Comparison of ENCODE assay signal across 23 cellular contexts in the genomic region with DNA sequence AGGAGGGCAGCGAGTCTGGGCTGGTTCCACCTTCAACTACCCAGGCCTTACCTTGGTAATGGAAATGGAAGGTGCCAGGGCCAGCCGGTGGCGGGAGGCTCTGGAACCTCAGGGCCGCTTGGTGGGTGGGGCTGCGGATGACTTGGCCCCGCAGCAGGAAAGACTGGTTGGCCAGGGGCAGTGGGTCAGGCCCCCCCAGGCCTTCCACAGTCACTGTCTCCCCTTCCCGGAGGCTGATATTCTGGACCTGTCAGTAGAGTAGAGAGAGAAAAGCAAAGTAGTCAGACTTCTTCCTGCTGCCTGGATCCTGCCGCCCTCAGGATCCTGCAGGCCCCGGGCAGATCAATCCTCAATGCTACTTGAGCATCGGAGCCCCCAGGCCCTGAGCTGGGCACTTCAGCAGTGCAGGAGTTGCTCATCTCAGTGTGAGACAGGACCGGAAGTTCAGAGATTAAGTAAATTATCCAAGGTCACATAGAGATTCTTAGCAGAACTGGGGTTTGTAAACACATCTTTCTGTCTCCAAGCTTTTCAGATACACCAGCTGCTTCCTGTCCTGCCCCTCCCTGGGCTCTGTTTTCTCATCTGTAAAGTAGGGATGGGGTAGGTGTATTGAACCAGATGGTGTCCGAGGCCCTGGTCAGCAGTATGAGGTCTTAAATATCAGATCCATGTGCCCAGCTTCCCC. TPM values are rescaled to one million over a fixed set of nuclear protein-coding genes. Genes with fewer than 3 reads are reported as not detected.
DNase-seq lines count a peak whose midpoint lies in the region; ATAC-seq, FAIRE-seq and TF ChIP-seq lines count a peak whose summit lies in the region.
"Had no signal": no experiment of that assay in that cellular context is flagged by ENCODE, and none has a peak within 500 bp of the region (broad histone marks: within the 10 kb centered on the region; RNA-seq: fewer than 3 reads in every experiment).

No MANE protein-coding gene starts in this region.

- no peak overlapping the region for H3K4ac ChIP-seq in H1 (replicated peaks; ENCODE audit: insufficient read length, low read depth, low read length)

- peak overlapping the region; percentile 2 for H3K27ac Mint-ChIP-seq in stimulated activated effector memory CD8-positive, alpha-beta T cell treated with anti-CD3 and anti-CD28 coated beads, Interleukin-12 subunit alpha, Interleukin-12 subunit beta, amount 100 ng/mL, for 72 hours
- H3K27ac Mint-ChIP-seq: CD8-positive, alpha-beta T cell; HFFc6 had no signal

- H3K4me1 ChIP-seq in H1 (replicated peaks in 1 of 4; ENCODE audit: control insufficient read depth in 3 of 4, insufficient read depth in 4 of 4, low read length in 3 of 4) = peaks cover 11 to 24% (median 17%) of the 10 kb centered on the region in 4 experiments
- H3K4me1 ChIP-seq in Peyer's patch = peaks cover 0 to 11% (median 0%) of the 10 kb centered on the region in 4 donors

- no peaks in the 10 kb centered on the region for H3K79me1 ChIP-seq in H1 (ENCODE audit: low read depth, low read length)

- no peaks in the 10 kb centered on the region for H3K36me3 Mint-ChIP-seq in stimulated activated effector memory CD8-positive, alpha-beta T cell treated with anti-CD3 and anti-CD28 coated beads, Interleukin-12 subunit alpha, Interleukin-12 subunit beta, amount 100 ng/mL, for 72 hours
- H3K36me3 Mint-ChIP-seq: CD8-positive, alpha-beta T cell had no signal

- no peak overlapping the region for H3K14ac ChIP-seq in H1 (ENCODE audit: insufficient read length)

- no peak for FAIRE-seq in H1 (lab: Jason Lieb, UNC)
- FAIRE-seq: GM12892, GM18507 had no signal

- ATAC-seq in Right ventricle myocardium inferior = no peak
- ATAC-seq in left cardiac atrium = no peak
- no peak for ATAC-seq in stimulated activated effector memory CD8-positive, alpha-beta T cell treated with anti-CD3 and anti-CD28 coated beads, Interleukin-12 subunit alpha, Interleukin-12 subunit beta, amount 100 ng/mL, for 72 hours
- ATAC-seq in HG02588 (IDR thresholded peaks at IDR 0.05; ENCODE audit: unreplicated experiment) = no peak
- ATAC-seq in HG02870 (IDR thresholded peaks at IDR 0.05; ENCODE audit: unreplicated experiment) = no peak
- ATAC-seq: CD8-positive, alpha-beta T cell had no signal

- no peaks in the 10 kb centered on the region for H3K9me3 Mint-ChIP-seq in stimulated activated effector memory CD8-positive, alpha-beta T cell treated with anti-CD3 and anti-CD28 coated beads, Interleukin-12 subunit alpha, Interleukin-12 subunit beta, amount 100 ng/mL, for 72 hours
- H3K9me3 Mint-ChIP-seq: CD8-positive, alpha-beta T cell; HFFc6 had no signal

- peak overlapping the region; percentile 89; the same call in 1 of the 2 replicates for H2BK12ac ChIP-seq in H1 (ENCODE audit: low read depth, low read length)

- H2AFZ ChIP-seq in H1 (ENCODE audit: low read length) = no peak overlapping the region

- no peaks in the 10 kb centered on the region for H3K23me2 ChIP-seq in H1 (ENCODE audit: low read depth, low read length)

- H2BK15ac ChIP-seq in H1 (ENCODE audit: low read length) = peak overlapping the region; percentile 46

- no peaks in the 10 kb centered on the region for H3K4me1 Mint-ChIP-seq in stimulated activated effector memory CD8-positive, alpha-beta T cell treated with anti-CD3 and anti-CD28 coated beads, Interleukin-12 subunit alpha, Interleukin-12 subunit beta, amount 100 ng/mL, for 72 hours

- WGBS in H1 (ENCODE audit: extremely low coverage in 1 of 2, insufficient coverage in 1 of 2, insufficient read length in 1 of 2, insufficient replicate concordance in 2 of 2, low coverage in 1 of 2, low lambda C conversion rate in 2 of 2, missing lambda C conversion rate in 1 of 2), 2 experiments = 82% methylated on average over 11 of the region's 12 CpGs; no CpG with 5 or more reads in 1 of the 2 experiments

- H3K9me3 ChIP-seq in H1 (ENCODE audit: insufficient read depth in 2 of 2, low read depth in 1 of 2, low read length in 1 of 2) (no peaks in the 10 kb centered on the region), Peyer's patch (no peaks in the 10 kb centered on the region)
- H3K9me3 ChIP-seq: BE2C had no signal

- H3K9ac ChIP-seq in H1 (replicated peaks in 1 of 4; ENCODE audit: extremely low read depth in 1 of 4, low read depth in 3 of 4, low read length in 3 of 4) = no peak overlapping the region

- TF ChIP-seq RAD21 in H1 (IDR thresholded peaks at IDR 0.05 in 1 of 2, conservative IDR thresholded peaks at IDR 0.05 in 1 of 2; ENCODE audit: low read depth in 2 of 2, low read length in 2 of 2) = no peak

- H3K23ac ChIP-seq in H1 (ENCODE audit: insufficient read length) = no peak overlapping the region

- no peak overlapping the region for H3K4me3 ChIP-seq in H1 (ENCODE audit: extremely low read depth in 1 of 4, insufficient read depth in 2 of 4, low read depth in 3 of 4, low read length in 4 of 4)
- H3K4me3 ChIP-seq in Peyer's patch = no peak overlapping the region

- H4K8ac ChIP-seq in H1 (ENCODE audit: extremely low read depth, insufficient read depth, low read length) = no peak overlapping the region

- no peak for TF ChIP-seq EP300 in H1 (IDR thresholded peaks at IDR 0.05; ENCODE audit: borderline replicate concordance in 1 of 2, low read depth in 2 of 2, low read length in 2 of 2)

- POLR2A ChIA-PET in H1 (lab: Charles Lee; ENCODE audit: partially characterized antibody) = interaction anchor here (0.8 to 3.9 kb wide), 11 partner anchors 10 to 73 kb away, joined by 3 to 20 read pairs (median 8); a partner anchor contains a TSS

- H3K18ac ChIP-seq in H1 (ENCODE audit: extremely low read depth, low read length) = peak overlapping the region; percentile 44

- peak overlapping the region; percentile 89; the same call in 1 of the 2 replicates for H2BK5ac ChIP-seq in H1 (ENCODE audit: low read depth, low read length)

- H3K27ac ChIP-seq in H1 (ENCODE audit: low read depth, low read length) (no peak overlapping the region), Peyer's patch (no peak overlapping the region)

- H3K4me3 Mint-ChIP-seq in stimulated activated effector memory CD8-positive, alpha-beta T cell treated with anti-CD3 and anti-CD28 coated beads, Interleukin-12 subunit alpha, Interleukin-12 subunit beta, amount 100 ng/mL, for 72 hours = no peak overlapping the region
- H3K4me3 Mint-ChIP-seq: CD8-positive, alpha-beta T cell; HFFc6 had no signal

- H4K5ac ChIP-seq in H1 (ENCODE audit: insufficient read length, low read depth, low read length) = no peak overlapping the region

- intact Hi-C loops in Right ventricle myocardium inferior (cut with DNase I) (loop anchor here (5.0 kb wide), 1 partner anchor 102 kb away; no protein-coding TSS in a partner anchor), left cardiac atrium (cut with DNase I) (loop anchor here in 1 of 2 donors (5.0 kb wide), 1 partner anchor 142 kb away; no protein-coding TSS in a partner anchor)

- no peak overlapping the region for H3K56ac ChIP-seq in H1 (replicated peaks; ENCODE audit: insufficient read length, low read depth, low read length)

- TF ChIP-seq CTCF in H1 (IDR thresholded peaks at IDR 0.05; ENCODE audit: control extremely low read depth in 1 of 3, insufficient read depth in 1 of 3, low read depth in 1 of 3, low read length in 3 of 3) (no peak), Peyer's patch (IDR thresholded peaks at IDR 0.05) (no peak)

- H3K36me3 ChIP-seq in H1 (ENCODE audit: control insufficient read depth in 2 of 4, insufficient read depth in 4 of 4, low read length in 3 of 4) = no peaks in the 10 kb centered on the region; a peak in 1 of 8 replicates
- no peaks in the 10 kb centered on the region for H3K36me3 ChIP-seq in Peyer's patch
- H3K36me3 ChIP-seq: BE2C had no signal

- H3K79me2 ChIP-seq in H1 (ENCODE audit: control insufficient read depth in 1 of 2, insufficient read depth in 2 of 2, low read length in 2 of 2) = no peaks in the 10 kb centered on the region

- H4K20me1 ChIP-seq in H1 (replicated peaks in 1 of 2; ENCODE audit: control insufficient read depth in 1 of 2, insufficient read depth in 2 of 2, low read length in 2 of 2) = no peaks in the 10 kb centered on the region

- TF ChIP-seq POLR2A in H1 (IDR thresholded peaks at IDR 0.05; ENCODE audit: control extremely low read depth in 1 of 2, low read depth in 2 of 2, low read length in 2 of 2) = no peak
- no peak for TF ChIP-seq POLR2A in Peyer's patch (IDR thresholded peaks at IDR 0.05)

- CTCF ChIA-PET in H1 (lab: Charles Lee; ENCODE audit: partially characterized antibody) = interaction anchor here (0.8 to 9.1 kb wide), 11 partner anchors 11 to 154 kb away, joined by 3 to 207 read pairs (median 4); a partner anchor contains a TSS

- H3K27me3 ChIP-seq in H1 (replicated peaks in 1 of 4; ENCODE audit: control insufficient read depth in 3 of 4, extremely low read depth in 1 of 4, insufficient read depth in 3 of 4, low read length in 3 of 4) (peaks cover 0 to 2% (median 0%) of the 10 kb centered on the region in 4 experiments; a peak in 1 of 7 replicates), Peyer's patch (no peaks in the 10 kb centered on the region)
- H3K27me3 ChIP-seq: BE2C had no signal

- H2BK20ac ChIP-seq in H1 (ENCODE audit: low read length) = peak overlapping the region; percentile 99

- H2AK5ac ChIP-seq in H1 (ENCODE audit: low read depth, low read length) = peak overlapping the region; percentile 89; the same call in 1 of the 2 replicates

- peak overlapping the region; percentile 3 for H2BK120ac ChIP-seq in H1 (replicated peaks; ENCODE audit: low read depth, low read length)

- peak overlapping the region; percentile 91 for H4K91ac ChIP-seq in H1 (replicated peaks; ENCODE audit: insufficient read length, low read length)

- H3K4me2 ChIP-seq in H1 (ENCODE audit: insufficient read depth in 1 of 2, low read depth in 2 of 2, low read length in 2 of 2) = no peak overlapping the region

- DNase-seq in Right ventricle myocardium inferior (ENCODE audit: missing footprints) = peak; percentile 21
- DNase-seq in left cardiac atrium = no peak
- DNase-seq in NCI-H146 (lab: John Stamatoyannopoulos, UW) = peak; percentile 33
- no peak for DNase-seq in H1 (ENCODE audit: low read depth in 1 of 2, low spot score in 2 of 2)
- no peak for DNase-seq in stimulated activated effector memory CD8-positive, alpha-beta T cell treated with anti-CD3 and anti-CD28 coated beads, Interleukin-12 subunit alpha, Interleukin-12 subunit beta, amount 100 ng/mL, for 72 hours (ENCODE audit: low spot score in 2 of 2)
- DNase-seq in Peyer's patch = no peak
- DNase-seq: BE2C; Calu3; CD8-positive, alpha-beta T cell; HFFc6; Kasumi-1; MM.1S; NCI-H1092; NCI-H1436 treated with DMSO at 0.1 percent for 48 hours; NCI-H82; SIG-M5 had no signal

RNA-seq across cellular contexts. Expression of a gene that starts 18.5 kb away (rescaled TPM):
- total RNA-seq in Right ventricle myocardium inferior = 18.3 TPM
- 10 to 100 TPM; 18.8 to 23.4 TPM for total RNA-seq in left cardiac atrium
- 57.7 and 65.7 TPM in 2 replicates for total RNA-seq in H1 (2021; fragmentation: NEBNext Ultra II Directional; extraction: Animal tissue kit (Norgen Biotek cat#: 25700))
- 38.8 and 74.8 TPM in 2 replicates for polyA plus RNA-seq in H1 (2011; rRNA removed)
- polyA plus RNA-seq in H1 (2011; cell fraction: cytosol; rRNA removed) = 35.5 TPM
- polyA plus RNA-seq in H1 (2011; cell fraction: nucleus; rRNA removed) = 143 TPM
- 54.3 to 66.0 TPM (median 57.0 TPM) in 4 replicates for polyA plus RNA-seq in H1 (2012, experiment 1 of 2)
- 18.9 TPM for polyA plus RNA-seq in H1 (2012, experiment 2 of 2)
- 30.5 TPM for polyA plus RNA-seq in H1 (2013, experiment 1 of 2)
- polyA plus RNA-seq in H1 (2013, experiment 2 of 2) = 27.9 TPM
- polyA minus RNA-seq in H1 (2011; rRNA and poly(A)+ RNA removed) = 52.7 and 53.4 TPM in 2 replicates
- 41.7 TPM for polyA minus RNA-seq in H1 (2011; cell fraction: cytosol; rRNA and poly(A)+ RNA removed)
- 69.0 TPM for polyA minus RNA-seq in H1 (2011; cell fraction: nucleus; rRNA and poly(A)+ RNA removed)
- total RNA-seq in Peyer's patch = 100 to 1,000 TPM in 1 of 4 donors, 10 to 100 TPM in 3; 54.8 to 114 (median 72.9) TPM

RNA-seq across cellular contexts. Expression of a gene that starts 36.0 kb away (rescaled TPM):
- not detected for total RNA-seq in Right ventricle myocardium inferior
- total RNA-seq in left cardiac atrium = under 1 TPM; 0.12 to 0.31 TPM
- total RNA-seq in H1 (2021; fragmentation: NEBNext Ultra II Directional; extraction: Animal tissue kit (Norgen Biotek cat#: 25700)) = 6.9 and 7.8 TPM in 2 replicates
- 8.5 and 16.1 TPM in 2 replicates for polyA plus RNA-seq in H1 (2011; rRNA removed)
- 4.8 TPM for polyA plus RNA-seq in H1 (2011; cell fraction: cytosol; rRNA removed)
- 18.6 TPM for polyA plus RNA-seq in H1 (2011; cell fraction: nucleus; rRNA removed)
- 10.7 to 21.5 TPM (median 18.7 TPM) in 4 replicates for polyA plus RNA-seq in H1 (2012, experiment 1 of 2)
- polyA plus RNA-seq in H1 (2012, experiment 2 of 2) = 19.3 TPM
- 11.1 TPM for polyA plus RNA-seq in H1 (2013, experiment 1 of 2)
- 10.2 TPM for polyA plus RNA-seq in H1 (2013, experiment 2 of 2)
- polyA minus RNA-seq in H1 (2011; rRNA and poly(A)+ RNA removed) = 5.6 and 13.9 TPM in 2 replicates
- 5.6 TPM for polyA minus RNA-seq in H1 (2011; cell fraction: cytosol; rRNA and poly(A)+ RNA removed)
- 7.6 TPM for polyA minus RNA-seq in H1 (2011; cell fraction: nucleus; rRNA and poly(A)+ RNA removed)
- 1 to 10 TPM in 1 of 4 donors, under 1 TPM in 1, not detected in 2; 0.66 to 1.1 TPM for total RNA-seq in Peyer's patch
- total RNA-seq: Calu3, H4, HFFc6, NCI-H460, RPMI7951 had no signal

Comparison
In these comparisons a context has a peak if more than half of its experiments do, and no peak if none do; other contexts are left out.
1. DNase-seq: peak in Right ventricle myocardium inferior (single experiment) and NCI-H146 (single experiment); none in left cardiac atrium (single experiment), H1 (0 of 2), stimulated activated effector memory CD8-positive, alpha-beta T cell treated with anti-CD3 and anti-CD28 coated beads, Interleukin-12 subunit alpha, Interleukin-12 subunit beta, amount 100 ng/mL, for 72 hours (0 of 2) and Peyer's patch (0 of 3).